12 cellular contexts compared by ENCODE assay signal in the genomic region with DNA sequence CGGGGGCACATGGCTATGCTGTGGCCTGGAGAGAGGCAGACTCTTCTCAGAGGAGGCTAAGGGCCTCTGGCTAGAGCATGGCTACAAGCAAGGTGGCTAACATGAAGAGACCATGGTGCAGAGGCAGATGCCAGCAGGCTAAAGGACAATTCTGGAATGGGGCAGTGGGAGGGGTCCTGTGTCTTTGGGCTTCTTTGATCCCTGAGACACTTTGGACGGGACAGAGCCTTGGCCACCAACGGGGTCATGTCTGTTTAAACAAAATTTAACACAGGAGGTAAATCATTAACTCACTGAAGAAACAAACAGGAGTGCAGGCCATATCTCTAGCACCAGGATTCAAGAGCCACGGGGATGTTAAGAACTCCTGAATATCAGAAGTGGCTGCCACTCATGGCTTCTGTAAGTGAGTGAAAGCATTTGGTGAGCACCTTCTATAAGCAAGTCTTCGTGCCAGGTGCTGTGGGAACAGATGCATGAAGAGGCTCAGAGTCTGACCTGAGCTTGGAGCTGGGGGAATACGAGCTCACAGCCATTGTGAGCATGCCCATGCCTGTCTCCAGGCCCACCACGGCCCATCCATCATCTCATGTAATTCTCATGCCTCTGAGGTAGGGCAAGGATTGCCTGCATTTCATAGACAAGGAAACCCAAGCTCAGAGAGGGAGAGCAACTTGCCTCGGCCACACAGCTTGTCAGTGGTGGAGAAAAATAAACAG.
"Had no signal": no experiment of that assay in that cellular context is flagged by ENCODE, and none has a peak within 500 bp of the region (broad histone marks: within the 10 kb centered on the region; RNA-seq: fewer than 3 reads in every experiment).

No MANE protein-coding gene starts in this region.

- H3K27me3 ChIP-seq: ovary, transverse colon had no signal

- H3K4me3 ChIP-seq: ovary, transverse colon had no signal

- ATAC-seq: stimulated activated memory B cell treated with anti-CD40 and anti-IgM and Interleukin-4, amounts not matched to agents 10 μg/mL and 1 μg/mL and 100 μg/mL, for 72 hours had no signal

- H3K27ac ChIP-seq: ovary, transverse colon had no signal

- H3K9me3 ChIP-seq: ovary, SK-N-SH, transverse colon had no signal

- H3K36me3 ChIP-seq: ovary, transverse colon had no signal

- DNase-seq: activated CD4-positive, alpha-beta T cell treated with anti-CD3 and anti-CD28 coated beads, Interleukin-2, amount 10 ng/mL, durations not matched to agents 7 days and 5 days; activated CD4-positive, CD25-positive, alpha-beta regulatory T cell; activated CD8-positive, alpha-beta memory T cell treated with anti-CD3 and anti-CD28 coated beads for 24 hours; activated naive CD4-positive, alpha-beta T cell treated with anti-CD3 and anti-CD28 coated beads, Interleukin-2, amount 50 U/mL, for 16 hours; endodermal cell; erythroblast; ovary; retina; SK-N-SH; small intestine; transverse colon had no signal

- H3K4me2 ChIP-seq: SK-N-SH had no signal

- H3K9me2 ChIP-seq: SK-N-SH had no signal
